ENCODE assay signal across 8 cellular contexts in the genomic region with DNA sequence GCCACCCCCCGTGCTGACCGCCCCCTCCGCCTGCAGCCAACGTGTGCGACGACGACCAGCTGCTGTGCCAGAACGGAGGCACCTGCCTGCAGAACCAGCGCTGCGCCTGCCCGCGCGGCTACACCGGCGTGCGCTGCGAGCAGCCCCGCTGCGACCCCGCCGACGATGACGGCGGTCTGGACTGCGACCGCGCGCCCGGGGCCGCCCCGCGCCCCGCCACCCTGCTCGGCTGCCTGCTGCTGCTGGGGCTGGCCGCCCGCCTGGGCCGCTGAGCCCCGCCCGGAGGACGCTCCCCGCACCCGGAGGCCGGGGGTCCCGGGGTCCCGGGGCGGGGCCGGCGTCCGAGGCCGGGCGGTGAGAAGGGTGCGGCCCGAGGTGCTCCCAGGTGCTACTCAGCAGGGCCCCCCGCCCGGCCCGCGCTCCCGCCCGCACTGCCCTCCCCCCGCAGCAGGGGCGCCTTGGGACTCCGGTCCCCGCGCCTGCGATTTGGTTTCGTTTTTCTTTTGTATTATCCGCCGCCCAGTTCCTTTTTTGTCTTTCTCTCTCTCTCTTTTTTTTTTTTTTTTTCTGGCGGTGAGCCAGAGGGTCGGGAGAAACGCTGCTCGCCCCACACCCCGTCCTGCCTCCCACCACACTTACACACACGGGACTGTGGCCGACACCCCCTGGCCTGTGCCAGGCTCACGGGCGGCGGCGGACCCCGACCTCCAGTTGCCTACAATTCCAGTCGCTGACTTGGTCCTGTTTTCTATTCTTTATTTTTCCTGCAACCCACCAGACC.
DNase-seq lines count a peak whose midpoint lies in the region; ATAC-seq and TF ChIP-seq lines count a peak whose summit lies in the region.

No MANE protein-coding gene starts in this region.

- DNase-seq in MM.1S = peak; percentile 68
- DNase-seq in activated T-cell treated with anti-CD3 and anti-CD28 coated beads, Interleukin-2, amount 50 U/mL, for 24 hours = peak; percentile 59
- no peak for DNase-seq in foreskin fibroblast
- no peak for DNase-seq in prostate gland (ENCODE audit: low spot score)
- no peak for DNase-seq in NCI-H1694 (lab: John Stamatoyannopoulos, UW)

- H3K4me2 ChIP-seq in MM.1S (ENCODE audit: low read depth, low read length) = peak overlapping the region; percentile 96

- peak; percentile 1 for ATAC-seq in GM18867 (IDR thresholded peaks at IDR 0.05; ENCODE audit: unreplicated experiment)
- ATAC-seq in HG03135 (IDR thresholded peaks at IDR 0.05; ENCODE audit: unreplicated experiment) = no peak
- ATAC-seq in GM18505 (IDR thresholded peaks at IDR 0.05; ENCODE audit: unreplicated experiment) = no peak

- WGBS in prostate gland = 1% methylated on average over 76 of the region's 81 CpGs

- peak overlapping the region; percentile 68 for H3K27ac Mint-ChIP-seq in activated T-cell treated with anti-CD3 and anti-CD28 coated beads, Interleukin-2, amount 50 U/mL, for 24 hours

- H3K4me1 ChIP-seq in MM.1S (ENCODE audit: low read length) (no peaks in the 10 kb centered on the region), prostate gland (replicated peaks) (no peaks in the 10 kb centered on the region)

- no peaks in the 10 kb centered on the region; the same call in 1 of the 2 replicates for H3F3A ChIP-seq in MM.1S (ENCODE audit: insufficient read depth, low read length)

- TF ChIP-seq CTCF in MM.1S (IDR thresholded peaks at IDR 0.05; ENCODE audit: low read length) (no peak), foreskin fibroblast (IDR thresholded peaks at IDR 0.05; ENCODE audit: low read depth, low read length) (no peak), prostate gland (IDR thresholded peaks at IDR 0.05) (no peak)

- H3K4me3 ChIP-seq in MM.1S (ENCODE audit: low read length) (peak overlapping the region; percentile 78), foreskin fibroblast (ENCODE audit: low read depth in 1 of 2, low read length in 2 of 2) (peak overlapping the region; percentile 50 to 59), prostate gland (peak overlapping the region; percentile 62 to 65)

- H3K27me3 ChIP-seq in MM.1S (replicated peaks; ENCODE audit: insufficient read depth, low read length) (peaks cover 56% of the 10 kb centered on the region), prostate gland (replicated peaks; ENCODE audit: insufficient read depth) (no peaks in the 10 kb centered on the region)

- TF ChIP-seq POLR2A in prostate gland (IDR thresholded peaks at IDR 0.05) (no peak), GM18505 (IDR thresholded peaks at IDR 0.05; ENCODE audit: borderline replicate concordance, extremely low read depth, insufficient read depth, insufficient read length) (no peak)

- no peaks in the 10 kb centered on the region for H3K9me3 Mint-ChIP-seq in activated T-cell treated with anti-CD3 and anti-CD28 coated beads, Interleukin-2, amount 50 U/mL, for 24 hours

- intact Hi-C loops in prostate gland (cut with DNase I) = no loop called here

- no peaks in the 10 kb centered on the region for H3K79me2 ChIP-seq in MM.1S (ENCODE audit: low read length)

- H3K27ac ChIP-seq in MM.1S (ENCODE audit: low read length) (no peak overlapping the region), prostate gland (peak overlapping the region; percentile 45 to 66)

- H3K36me3 ChIP-seq in MM.1S (replicated peaks; ENCODE audit: insufficient read depth, low read length) = no peaks in the 10 kb centered on the region
- H3K36me3 ChIP-seq in prostate gland = no peaks in the 10 kb centered on the region

- H3K27me3 Mint-ChIP-seq in activated T-cell treated with anti-CD3 and anti-CD28 coated beads, Interleukin-2, amount 50 U/mL, for 24 hours = peaks cover 12% of the 10 kb centered on the region

- H3K4me3 Mint-ChIP-seq in activated T-cell treated with anti-CD3 and anti-CD28 coated beads, Interleukin-2, amount 50 U/mL, for 24 hours = peak overlapping the region; percentile 85

- H3K9me3 ChIP-seq in MM.1S (replicated peaks; ENCODE audit: insufficient read depth, low read length) (no peaks in the 10 kb centered on the region), prostate gland (no peaks in the 10 kb centered on the region)

- H3K9ac ChIP-seq in MM.1S (ENCODE audit: low read length) = peak overlapping the region; percentile 34; the same call in 1 of the 2 replicates

- peaks cover 2% of the 10 kb centered on the region for H3K36me3 Mint-ChIP-seq in activated T-cell treated with anti-CD3 and anti-CD28 coated beads, Interleukin-2, amount 50 U/mL, for 24 hours (ENCODE audit: low read depth)

- peaks cover 10% of the 10 kb centered on the region for H3K4me1 Mint-ChIP-seq in activated T-cell treated with anti-CD3 and anti-CD28 coated beads, Interleukin-2, amount 50 U/mL, for 24 hours (ENCODE audit: low read depth)

- H4K20me1 ChIP-seq in MM.1S (ENCODE audit: insufficient read depth, low read length) = no peaks in the 10 kb centered on the region

- peak overlapping the region; percentile 94 for H2AFZ ChIP-seq in MM.1S (ENCODE audit: low read length)

- H3K9me2 ChIP-seq in MM.1S (replicated peaks; ENCODE audit: insufficient read depth, low read length) = no peaks in the 10 kb centered on the region

Comparison
In these comparisons a context has a peak if more than half of its experiments do, and no peak if none do; other contexts are left out.
1. DNase-seq: peak in MM.1S (single experiment) and activated T-cell treated with anti-CD3 and anti-CD28 coated beads, Interleukin-2, amount 50 U/mL, for 24 hours (single experiment); none in foreskin fibroblast (0 of 2), prostate gland (single experiment) and NCI-H1694 (single experiment).
2. Peak in every context shown above with its lines, with median percentiles within 50 percentile points of each other: H3K4me3 ChIP-seq.